In genomic region chr12:57829025-57829777, GRCh38 we compare ENCODE assay signal across 2 cellular contexts.
TF ChIP-seq lines count a peak whose summit lies in the region.

No MANE protein-coding gene starts in this region.

TF ChIP-seq in GM23338, 12 proteins besides CTCF, POLR2A, EP300 and RAD21:
- no peak for TF ChIP-seq JUNB (IDR thresholded peaks at IDR 0.05; ENCODE audit: unreplicated experiment)
- no peak for TF ChIP-seq ZNF462 (CRISPR knock-in tag; IDR thresholded peaks at IDR 0.05)
- no peak for TF ChIP-seq CREB1 (CRISPR knock-in tag; IDR thresholded peaks at IDR 0.05; ENCODE audit: low read depth)

TF ChIP-seq in WTC11, 78 proteins besides CTCF, POLR2A, EP300 and RAD21:
- TF ChIP-seq E2F1 (CRISPR knock-in tag; IDR thresholded peaks at IDR 0.05) (no peak), ZNF512 (CRISPR knock-in tag; IDR thresholded peaks at IDR 0.05; ENCODE audit: borderline replicate concordance) (no peak), ZBTB21 (CRISPR knock-in tag; IDR thresholded peaks at IDR 0.05; ENCODE audit: borderline replicate concordance) (no peak), TEAD1 (CRISPR knock-in tag; IDR thresholded peaks at IDR 0.05) (no peak), ZSCAN18 (CRISPR knock-in tag; IDR thresholded peaks at IDR 0.05) (no peak), ZNF317 (CRISPR knock-in tag; IDR thresholded peaks at IDR 0.05; ENCODE audit: borderline replicate concordance, low read depth) (no peak), NR2C2 (CRISPR knock-in tag; IDR thresholded peaks at IDR 0.05) (no peak), KAT7 (CRISPR knock-in tag; IDR thresholded peaks at IDR 0.05; ENCODE audit: borderline replicate concordance) (no peak), TP53 (CRISPR knock-in tag; IDR thresholded peaks at IDR 0.05) (no peak), ZNF232 (CRISPR knock-in tag; IDR thresholded peaks at IDR 0.05) (no peak), USF1 (CRISPR knock-in tag; IDR thresholded peaks at IDR 0.05) (no peak), ETV6 (CRISPR knock-in tag; IDR thresholded peaks at IDR 0.05) (no peak), CREB1 (CRISPR knock-in tag; IDR thresholded peaks at IDR 0.05) (no peak), MLX (CRISPR knock-in tag; IDR thresholded peaks at IDR 0.05) (no peak), IRF1 (CRISPR knock-in tag; IDR thresholded peaks at IDR 0.05) (no peak), ZNF671 (CRISPR knock-in tag; IDR thresholded peaks at IDR 0.05) (no peak)
TF ChIP-seq in WTC11: peak in this region for 0.
